10 cellular contexts compared by ENCODE assay signal in the genomic region with DNA sequence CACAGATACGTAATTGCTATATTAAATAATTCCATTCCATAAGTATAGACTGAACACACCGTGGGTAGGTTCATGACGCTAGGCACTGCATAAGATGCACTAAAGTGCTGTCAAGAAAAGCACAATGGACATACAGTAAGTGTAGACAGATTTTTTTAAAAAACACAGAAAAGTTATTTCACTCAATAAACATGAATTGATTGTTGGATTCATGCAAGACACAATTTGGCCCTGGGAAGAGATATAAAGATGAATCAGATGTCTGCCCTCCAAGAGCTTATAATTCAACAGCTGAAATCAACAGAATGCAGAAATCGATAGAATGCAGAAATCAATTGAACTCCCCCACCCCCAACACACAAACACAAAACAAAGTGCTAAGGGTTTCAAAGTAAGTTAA. TPM values are rescaled to one million over a fixed set of nuclear protein-coding genes. Genes with fewer than 3 reads are reported as not detected.
DNase-seq lines count a peak whose midpoint lies in the region; ATAC-seq, FAIRE-seq and TF ChIP-seq lines count a peak whose summit lies in the region.
"Had no signal": no experiment of that assay in that cellular context is flagged by ENCODE, and none has a peak within 500 bp of the region (broad histone marks: within the 10 kb centered on the region; RNA-seq: fewer than 3 reads in every experiment).

No MANE protein-coding gene starts in this region.

- H3K36me3 ChIP-seq in BLaER1 (peaks cover 15% of the 10 kb centered on the region; the same call in 1 of the 2 replicates), IMR-90 (ENCODE audit: control insufficient read depth, insufficient read depth, low read length) (peaks cover 6% of the 10 kb centered on the region; the same call in 1 of the 2 replicates), GM12878 (ENCODE audit: control insufficient read depth in 2 of 2, insufficient read depth in 2 of 2, low read length in 1 of 2) (no peaks in the 10 kb centered on the region)

- CTCF ChIA-PET in IMR-90 (lab: Yijun Ruan, JAX) = interaction anchor here (3.5 kb wide), 1 partner anchor 18 kb away, joined by 13 read pairs; no protein-coding TSS in a partner anchor
- CTCF ChIA-PET in GM12878 (lab: Yijun Ruan, JAX) = interaction anchor here (2.0 to 4.4 kb wide), 2 partner anchors 13 to 17 kb away, joined by 9 to 21 read pairs; no protein-coding TSS in a partner anchor

- no peak overlapping the region for H3K4ac ChIP-seq in IMR-90 (ENCODE audit: low read depth, low read length)

- H3K9me3 Mint-ChIP-seq in naive B cell = no peaks in the 10 kb centered on the region

- no peak overlapping the region for H2AK9ac ChIP-seq in IMR-90 (replicated peaks; ENCODE audit: low read depth, low read length, poor library complexity)

- H3K36me3 Mint-ChIP-seq in naive B cell = peaks cover 0 to 7% of the 10 kb centered on the region in 2 donors

- H4K20me1 ChIP-seq in BLaER1 (no peaks in the 10 kb centered on the region), IMR-90 (ENCODE audit: insufficient read depth, low read length) (peaks cover 8% of the 10 kb centered on the region; the same call in 1 of the 2 replicates), GM12878 (ENCODE audit: control insufficient read depth, insufficient read depth) (no peaks in the 10 kb centered on the region)

- H2BK120ac ChIP-seq in IMR-90 (ENCODE audit: low read depth, low read length) = no peak overlapping the region

- no peak overlapping the region for H4K5ac ChIP-seq in IMR-90 (ENCODE audit: low read depth, low read length)

- no peak overlapping the region for H2AK5ac ChIP-seq in IMR-90 (ENCODE audit: low read depth, low read length)

- H3K4me3 ChIP-seq in BLaER1 (peak overlapping the region; percentile 85; the same call in 1 of the 2 replicates), IMR-90 (ENCODE audit: insufficient read depth, low read depth, low read length) (peak overlapping the region; percentile 90; the same call in 1 of the 2 replicates), GM12878 (peak overlapping the region; percentile 99)

- peaks cover 24% of the 10 kb centered on the region for H3K79me2 ChIP-seq in GM12878 (ENCODE audit: control insufficient read depth, insufficient read depth, low read length)

- ATAC-seq in IMR-90 (ENCODE audit: low read depth) (no peak), GM12878 (no peak), naive B cell (ENCODE audit: low read depth in 2 of 2) (no peak), GM18868 (IDR thresholded peaks at IDR 0.05; ENCODE audit: unreplicated experiment) (no peak), HG02678 (IDR thresholded peaks at IDR 0.05; ENCODE audit: unreplicated experiment) (no peak)

- no peak overlapping the region for H2BK5ac ChIP-seq in IMR-90 (ENCODE audit: low read depth, low read length, poor library complexity, severe bottlenecking)

- no peak overlapping the region for H3K18ac ChIP-seq in IMR-90 (ENCODE audit: low read depth, low read length)

- no peak overlapping the region for H3K27ac Mint-ChIP-seq in naive B cell

- RAD21 ChIA-PET in GM12878 (lab: Charles Lee; ENCODE audit: unreplicated experiment) = no interaction called here

- H4K8ac ChIP-seq in IMR-90 (ENCODE audit: low read depth in 2 of 2, low read length in 2 of 2) = no peak overlapping the region

- no CpG with 5 or more reads among the region's 4 CpGs for WGBS in IMR-90 (ENCODE audit: extremely low coverage in 2 of 2, insufficient read length in 1 of 2), 2 experiments
- 100% methylated on average over 4 of the region's 4 CpGs for whole genome bisulfite sequencing in GM12878 (ENCODE audit: insufficient coverage, insufficient replicate concordance, low lambda C conversion rate, missing lambda C conversion rate)

- peak overlapping the region in 7 of 8 donors; percentile 2 to 100 (median 99) for H3K4me3 Mint-ChIP-seq in naive B cell

- H3K14ac ChIP-seq in IMR-90 (replicated peaks; ENCODE audit: low read depth, low read length) = no peak overlapping the region

- intact Hi-C loops in IMR-90 (cut with micrococcal nuclease) (no loop called here), GM12878 (cut with micrococcal nuclease; ENCODE audit: unreplicated experiment) (no loop called here)

- peaks cover 3% of the 10 kb centered on the region for H3K9me1 ChIP-seq in IMR-90 (ENCODE audit: insufficient read depth, low read length)

- TF ChIP-seq RAD21 in IMR-90 (IDR thresholded peaks at IDR 0.05; ENCODE audit: low read length) = no peak
- TF ChIP-seq RAD21 in GM12878 (IDR thresholded peaks at IDR 0.05; ENCODE audit: insufficient read depth, low read depth, low read length) = no peak

- H3K9me3 ChIP-seq in BLaER1 (no peaks in the 10 kb centered on the region), IMR-90 (ENCODE audit: control insufficient read depth, insufficient read depth, low read length) (no peaks in the 10 kb centered on the region), GM12878 (replicated peaks; ENCODE audit: control insufficient read depth, insufficient read depth, low read length) (no peaks in the 10 kb centered on the region)

- H4K91ac ChIP-seq in IMR-90 (ENCODE audit: insufficient read depth, low read depth, low read length) = no peak overlapping the region

- H3K4me2 ChIP-seq in BLaER1 (peak overlapping the region; percentile 79), IMR-90 (ENCODE audit: low read depth, low read length) (peak overlapping the region; percentile 97; the same call in 1 of the 2 replicates), GM12878 (ENCODE audit: control insufficient read depth, insufficient read depth) (peak overlapping the region; percentile 82)

- TF ChIP-seq CTCF in IMR-90 (conservative IDR thresholded peaks at IDR 0.05; ENCODE audit: low read depth, low read length) = no peak
- no peak for TF ChIP-seq CTCF in GM12878 (IDR thresholded peaks at IDR 0.05 in 2 of 3, conservative IDR thresholded peaks at IDR 0.05 in 1 of 3; ENCODE audit: control insufficient read depth in 2 of 3, extremely low read depth in 1 of 3, insufficient read depth in 1 of 3, low read depth in 3 of 3, low read length in 3 of 3)

- H3K27me3 ChIP-seq in BLaER1 (no peaks in the 10 kb centered on the region), IMR-90 (ENCODE audit: control insufficient read depth, insufficient read depth, low read length) (no peaks in the 10 kb centered on the region), GM12878 (replicated peaks in 1 of 2; ENCODE audit: control insufficient read depth in 2 of 2, insufficient read depth in 2 of 2, low read length in 1 of 2) (no peaks in the 10 kb centered on the region)

- H3K4me1 Mint-ChIP-seq in naive B cell = peaks cover 27 to 32% (median 28%) of the 10 kb centered on the region in 3 donors

- POLR2A ChIA-PET in IMR-90 (lab: Charles Lee; ENCODE audit: unreplicated experiment) = no interaction called here
- POLR2A ChIA-PET in GM12878 (lab: Charles Lee) = no interaction called here

- H3K56ac ChIP-seq in IMR-90 (ENCODE audit: extremely low read depth, insufficient read depth, low read length) = no peak overlapping the region

- no peak for DNase-seq in IMR-90
- no peak for DNase-seq in GM12878 (ENCODE audit: low read depth, low spot score)
- no peak for DNase-seq in naive B cell
- DNase-seq in DMS53 treated with DMSO at 0.1 percent for 48 hours (lab: John Stamatoyannopoulos, UW; ENCODE audit: unreplicated experiment) = no peak
- no peak for DNase-seq in ACHN
- DNase-seq: HCEC 1CT, NCI-H2171 treated with DMSO at 0.1 percent for 48 hours had no signal

- peaks cover 26% of the 10 kb centered on the region for H3K4me1 ChIP-seq in BLaER1
- no peaks in the 10 kb centered on the region for H3K4me1 ChIP-seq in IMR-90 (ENCODE audit: control insufficient read depth, insufficient read depth, low read length)
- H3K4me1 ChIP-seq in GM12878 (ENCODE audit: control insufficient read depth, insufficient read depth, low read length) = 0 out of 2 replicates have a peak, but pooled peaks cover 3% of the 10 kb centered on the region

- H2AFZ ChIP-seq in IMR-90 (replicated peaks; ENCODE audit: low read length, poor library complexity) (no peak overlapping the region), GM12878 (ENCODE audit: control insufficient read depth, low read depth, low read length) (no peak overlapping the region)

- no peak for FAIRE-seq in GM12878 (lab: Jason Lieb, UNC)

- no peak for TF ChIP-seq EP300 in GM12878 (IDR thresholded peaks at IDR 0.05; ENCODE audit: borderline replicate concordance in 1 of 2, control insufficient read depth in 1 of 2, low read depth in 2 of 2, low read length in 2 of 2)

- H2BK15ac ChIP-seq in IMR-90 (ENCODE audit: low read depth, low read length) = no peak overlapping the region

- TF ChIP-seq POLR2A in IMR-90 (IDR thresholded peaks at IDR 0.05; ENCODE audit: low read depth, low read length) = no peak
- TF ChIP-seq POLR2A in GM12878 (IDR thresholded peaks at IDR 0.05; ENCODE audit: low read depth, low read length) = no peak

- in situ Hi-C loops in IMR-90 (cut with MboI; ENCODE audit: low sequenced_read_pairs) (no loop called here), GM12878 (cut with MboI) (no loop called here), ACHN (cut with HindIII; ENCODE audit: low pct_ligation_motif_present, low pct_unique_long_range_greater_than_20kb, low sequenced_read_pairs) (no loop called here)

- no peak overlapping the region for H3K27ac ChIP-seq in BLaER1
- no peak overlapping the region for H3K27ac ChIP-seq in IMR-90 (ENCODE audit: insufficient read depth, low read length)
- no peak overlapping the region for H3K27ac ChIP-seq in GM12878 (ENCODE audit: control insufficient read depth, insufficient read depth)

- SMC1A ChIA-PET in GM12878 (lab: Charles Lee; ENCODE audit: uncharacterized antibody, unreplicated experiment) = interaction anchor here (1.4 to 1.6 kb wide), 2 partner anchors 10 to 12 kb away, joined by 3 read pairs; no protein-coding TSS in a partner anchor

- H3K27me3 Mint-ChIP-seq in naive B cell = peaks cover 9 to 20% (median 12%) of the 10 kb centered on the region in 3 donors

- no peak overlapping the region for H3K23ac ChIP-seq in IMR-90 (ENCODE audit: low read depth, low read length)

- no peak overlapping the region for H2BK20ac ChIP-seq in IMR-90 (ENCODE audit: low read depth, low read length)

- dilution Hi-C loops in IMR-90 (cut with HindIII; ENCODE audit: low sequenced_read_pairs, unreplicated experiment) = no loop called here

- peak overlapping the region; percentile 82; the same call in 1 of the 2 replicates for H3K9ac ChIP-seq in BLaER1
- H3K9ac ChIP-seq in IMR-90 (ENCODE audit: low read depth, low read length) = no peak overlapping the region
- no peak overlapping the region for H3K9ac ChIP-seq in GM12878 (ENCODE audit: control insufficient read depth, insufficient read depth, low read length)

- H3K79me1 ChIP-seq in IMR-90 (ENCODE audit: low read depth in 1 of 2, low read length in 2 of 2) = peaks cover 28% of the 10 kb centered on the region in 2 experiments

- BruUV-seq in IMR-90 (replicated peaks; lab: Mats Ljungman, UMichigan) (no TSS peak), GM12878 (replicated peaks; lab: Mats Ljungman, UMichigan) (no TSS peak)

RNA-seq across cellular contexts. Expression of gene NBAS, which starts 1.8 kb away (rescaled TPM):
- 88.9 and 105 TPM in 2 replicates for total RNA-seq in IMR-90 (2012; rRNA removed)
- polyA plus RNA-seq in IMR-90 (2012; rRNA removed) = 20.4 and 22.3 TPM in 2 replicates
- 12.9 and 22.1 TPM in 2 replicates for polyA plus RNA-seq in IMR-90 (2012; cell fraction: cytosol; rRNA removed)
- 19.6 and 27.3 TPM in 2 replicates for polyA plus RNA-seq in IMR-90 (2012; cell fraction: nucleus; rRNA removed; ENCODE audit: low replicate concordance)
- 114 and 120 TPM in 2 replicates for total RNA-seq in GM12878 (2013; cell fraction: nucleolus; rRNA removed)
- 32.5 and 33.2 TPM in 2 replicates for total RNA-seq in GM12878 (2014; rRNA removed)
- 32.7 and 33.4 TPM in 2 replicates for total RNA-seq in GM12878 (2014; rRNA removed; fragmentation: Illumina TruSeq; extraction: Trizol)
- total RNA-seq in GM12878 (2021) = 28.5 and 33.1 TPM in 2 replicates
- polyA plus RNA-seq in GM12878 (2011; ENCODE audit: low read depth) = 13.2 TPM
- 31.0 and 33.1 TPM in 2 replicates for polyA plus RNA-seq in GM12878 (2011; rRNA removed)
- 26.1 and 30.6 TPM in 2 replicates for polyA plus RNA-seq in GM12878 (2011; cell fraction: cytosol; rRNA removed)
- polyA plus RNA-seq in GM12878 (2011; cell fraction: nucleus; rRNA removed) = 25.2 and 29.3 TPM in 2 replicates
- 16.6 and 21.3 TPM in 2 replicates for polyA plus RNA-seq in GM12878 (2012)
- polyA plus RNA-seq in GM12878 (2014; fragmentation: Illumina TruSeq; extraction: Trizol) = 21.3 and 22.6 TPM in 2 replicates
- polyA plus RNA-seq in GM12878 (2014; fragmentation: Nextera tagmentation; extraction: Ambion mirVana) = 1 to 10 TPM; 4.3 to 8.5 TPM
- 15.7 and 17.0 TPM in 2 replicates for polyA plus RNA-seq in GM12878 (2014; rRNA removed)
- 10 to 100 TPM; 16.2 to 19.0 TPM for polyA plus RNA-seq in GM12878 (2016; fragmentation: Nextera tagmentation; extraction: Ambion mirVana)
- 95.1 and 102 TPM in 2 replicates for polyA minus RNA-seq in GM12878 (2011; rRNA and poly(A)+ RNA removed)
- polyA minus RNA-seq in GM12878 (2011; cell fraction: cytosol; rRNA and poly(A)+ RNA removed) = 23.9 and 28.7 TPM in 2 replicates
- 48.0 and 59.1 TPM in 2 replicates for polyA minus RNA-seq in GM12878 (2011; cell fraction: nucleus; rRNA and poly(A)+ RNA removed)
- 10 to 100 TPM in 4 of 6 donors, 1 to 10 TPM in 2; 5.4 to 16.4 (median 12.7) TPM for polyA plus RNA-seq in naive B cell (ENCODE audit: low read depth in 6 of 6)

RNA-seq across cellular contexts. Expression of gene DDX1, which starts 32.3 kb away (rescaled TPM):
- total RNA-seq in IMR-90 (2012; rRNA removed) = 74.9 and 108 TPM in 2 replicates
- polyA plus RNA-seq in IMR-90 (2012; rRNA removed) = 62.9 and 73.6 TPM in 2 replicates
- 8.7 and 17.2 TPM in 2 replicates for polyA plus RNA-seq in IMR-90 (2012; cell fraction: cytosol; rRNA removed)
- polyA plus RNA-seq in IMR-90 (2012; cell fraction: nucleus; rRNA removed; ENCODE audit: low replicate concordance) = 3.9 and 38.1 TPM in 2 replicates
- 65.5 and 69.3 TPM in 2 replicates for total RNA-seq in GM12878 (2013; cell fraction: nucleolus; rRNA removed)
- 53.2 and 56.4 TPM in 2 replicates for total RNA-seq in GM12878 (2014; rRNA removed)
- total RNA-seq in GM12878 (2014; rRNA removed; fragmentation: Illumina TruSeq; extraction: Trizol) = 93.5 and 96.5 TPM in 2 replicates
- 75.1 and 80.7 TPM in 2 replicates for total RNA-seq in GM12878 (2021)
- 37.0 TPM for polyA plus RNA-seq in GM12878 (2011; ENCODE audit: low read depth)
- 89.0 and 139 TPM in 2 replicates for polyA plus RNA-seq in GM12878 (2011; rRNA removed)
- polyA plus RNA-seq in GM12878 (2011; cell fraction: cytosol; rRNA removed) = 31.7 and 33.9 TPM in 2 replicates
- 52.5 and 68.9 TPM in 2 replicates for polyA plus RNA-seq in GM12878 (2011; cell fraction: nucleus; rRNA removed)
- 45.2 and 47.3 TPM in 2 replicates for polyA plus RNA-seq in GM12878 (2012)
- 97.6 and 110 TPM in 2 replicates for polyA plus RNA-seq in GM12878 (2014; fragmentation: Illumina TruSeq; extraction: Trizol)
- 10 to 100 TPM; 65.7 to 82.3 TPM for polyA plus RNA-seq in GM12878 (2014; fragmentation: Nextera tagmentation; extraction: Ambion mirVana)
- 50.1 and 61.5 TPM in 2 replicates for polyA plus RNA-seq in GM12878 (2014; rRNA removed)
- 100 to 1,000 TPM; 131 to 134 TPM for polyA plus RNA-seq in GM12878 (2016; fragmentation: Nextera tagmentation; extraction: Ambion mirVana)
- polyA minus RNA-seq in GM12878 (2011; rRNA and poly(A)+ RNA removed) = 32.3 and 43.1 TPM in 2 replicates
- 20.0 and 26.4 TPM in 2 replicates for polyA minus RNA-seq in GM12878 (2011; cell fraction: cytosol; rRNA and poly(A)+ RNA removed)
- polyA minus RNA-seq in GM12878 (2011; cell fraction: nucleus; rRNA and poly(A)+ RNA removed) = 18.1 and 28.9 TPM in 2 replicates
- 10 to 100 TPM; 31.7 to 49.1 (median 40.6) TPM for polyA plus RNA-seq in naive B cell (ENCODE audit: low read depth in 6 of 6)
